Comparison of ENCODE assay signal across 1 cellular context in the genomic region with DNA sequence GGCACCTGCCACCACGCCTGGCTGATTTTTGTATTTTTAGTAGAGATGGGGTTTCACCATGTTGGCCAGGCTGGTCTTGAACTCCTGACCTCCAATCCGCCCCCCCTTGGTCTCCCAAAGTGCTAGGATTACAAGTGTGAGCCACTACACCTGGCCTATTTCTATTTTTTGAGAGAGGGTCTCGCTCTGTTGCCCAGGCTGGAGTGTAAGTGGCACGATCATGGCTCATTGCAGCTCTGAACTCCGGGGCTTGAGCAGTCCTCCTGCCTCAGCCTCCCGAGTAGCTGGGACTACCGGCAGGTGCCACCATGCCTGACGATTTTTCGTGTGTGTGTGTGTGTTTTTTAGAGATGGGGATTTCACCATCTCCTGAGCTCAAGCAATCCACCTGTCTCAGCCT.
TF ChIP-seq lines count a peak whose summit lies in the region.

No MANE protein-coding gene starts in this region.

TF ChIP-seq in HepG2, 621 proteins besides CTCF, POLR2A, EP300 and RAD21:
- TF ChIP-seq, protein P1, sequence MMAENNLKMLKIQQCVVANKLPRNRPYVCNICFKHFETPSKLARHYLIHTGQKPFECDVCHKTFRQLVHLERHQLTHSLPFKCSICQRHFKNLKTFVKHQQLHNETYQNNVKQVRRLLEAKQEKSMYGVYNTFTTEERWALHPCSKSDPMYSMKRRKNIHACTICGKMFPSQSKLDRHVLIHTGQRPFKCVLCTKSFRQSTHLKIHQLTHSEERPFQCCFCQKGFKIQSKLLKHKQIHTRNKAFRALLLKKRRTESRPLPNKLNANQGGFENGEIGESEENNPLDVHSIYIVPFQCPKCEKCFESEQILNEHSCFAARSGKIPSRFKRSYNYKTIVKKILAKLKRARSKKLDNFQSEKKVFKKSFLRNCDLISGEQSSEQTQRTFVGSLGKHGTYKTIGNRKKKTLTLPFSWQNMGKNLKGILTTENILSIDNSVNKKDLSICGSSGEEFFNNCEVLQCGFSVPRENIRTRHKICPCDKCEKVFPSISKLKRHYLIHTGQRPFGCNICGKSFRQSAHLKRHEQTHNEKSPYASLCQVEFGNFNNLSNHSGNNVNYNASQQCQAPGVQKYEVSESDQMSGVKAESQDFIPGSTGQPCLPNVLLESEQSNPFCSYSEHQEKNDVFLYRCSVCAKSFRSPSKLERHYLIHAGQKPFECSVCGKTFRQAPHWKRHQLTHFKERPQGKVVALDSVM (CRISPR knock-in tag; IDR thresholded peaks at IDR 0.05) = 0 out of 2 replicates have a peak, but pooled peaks have one; percentile 31
- TF ChIP-seq ZNF121 (CRISPR knock-in tag; IDR thresholded peaks at IDR 0.05) = 0 out of 2 replicates have a peak, but pooled peaks have one; percentile 27
TF ChIP-seq in HepG2: peak in this region for 2; not testable (repeated sequence) for 619.
